In genomic region chr2:175373001-175373727, GRCh38 we compare ENCODE assay signal across 13 cellular contexts.
DNase-seq lines count a peak whose midpoint lies in the region; ATAC-seq and TF ChIP-seq lines count a peak whose summit lies in the region.
"Had no signal": no experiment of that assay in that cellular context is flagged by ENCODE, and none has a peak within 500 bp of the region (broad histone marks: within the 10 kb centered on the region; RNA-seq: fewer than 3 reads in every experiment).

No MANE protein-coding gene starts in this region.

- intact Hi-C loops in heart left ventricle (cut with DNase I) = loop anchor here in 1 of 10 donors (10.0 kb wide), 1 partner anchor 312 kb away; no protein-coding TSS in a partner anchor

- 56 to 64% (median 60%) methylated on average over 8 of the region's 8 CpGs for WGBS in heart left ventricle, 4 donors

- H3K27ac ChIP-seq in heart left ventricle = peak overlapping the region in 1 of 12 donors; percentile 58
- H3K27ac ChIP-seq: A549 had no signal

- peaks cover 0 to 25% (median 0%) of the 10 kb centered on the region in 12 donors for H3K4me1 ChIP-seq in heart left ventricle
- H3K4me1 ChIP-seq: A549 had no signal

- peak; percentile 25 for DNase-seq in NOMO-1 treated with DMSO at 0.1 percent for 48 hours (lab: John Stamatoyannopoulos, UW; ENCODE audit: unreplicated experiment)
- no peak for DNase-seq in NOMO-1 treated with dmso at 0.1 percent for 144 hours (lab: John Stamatoyannopoulos, UW; ENCODE audit: unreplicated experiment)
- peak; percentile 32 for DNase-seq in SKM-1 treated with dmso at 0.1 percent for 144 hours (lab: John Stamatoyannopoulos, UW; ENCODE audit: unreplicated experiment)
- DNase-seq in fibroblast of villous mesenchyme (ENCODE audit: low read depth) = peak; percentile 6
- no peak for DNase-seq in heart left ventricle
- DNase-seq in GM20000 (ENCODE audit: low spot score) = no peak
- DNase-seq in DMS53 treated with DMSO at 0.1 percent for 48 hours (lab: John Stamatoyannopoulos, UW; ENCODE audit: unreplicated experiment) = no peak
- DNase-seq: effector CD4-positive, alpha-beta T cell; mesendoderm; NCI-H187 had no signal

- no peaks in the 10 kb centered on the region for H3K36me3 ChIP-seq in heart left ventricle

- H3K4me3 ChIP-seq in fibroblast of villous mesenchyme (ENCODE audit: low read depth, low read length) = no peak overlapping the region
- no peak overlapping the region for H3K4me3 ChIP-seq in heart left ventricle
- H3K4me3 ChIP-seq: A549 had no signal

- TF ChIP-seq CTCF in fibroblast of villous mesenchyme (IDR thresholded peaks at IDR 0.05; ENCODE audit: insufficient read depth, low read depth, low read length) (no peak), heart left ventricle (IDR thresholded peaks at IDR 0.05) (no peak), GM20000 (IDR thresholded peaks at IDR 0.05; ENCODE audit: extremely low read depth, missing control alignments) (no peak)

- no peaks in the 10 kb centered on the region for H3K9me3 ChIP-seq in heart left ventricle
- H3K9me3 ChIP-seq: A549 had no signal

- no peak for TF ChIP-seq POLR2A in heart left ventricle (IDR thresholded peaks at IDR 0.05)

- peaks cover 0 to 31% (median 8%) of the 10 kb centered on the region in 9 donors for H3K27me3 ChIP-seq in heart left ventricle

- ATAC-seq in heart left ventricle = no peak
- ATAC-seq in HG03432 (IDR thresholded peaks at IDR 0.05; ENCODE audit: unreplicated experiment) = no peak
- ATAC-seq: A549; activated naive CD4-positive, alpha-beta T cell treated with anti-CD3 and anti-CD28 coated beads, Interleukin-2, amount 50 U/mL, for 72 hours had no signal

Comparison
In these comparisons a context has a peak if more than half of its experiments do, and no peak if none do; other contexts are left out.
1. DNase-seq: peak in NOMO-1 treated with DMSO at 0.1 percent for 48 hours (single experiment), SKM-1 treated with dmso at 0.1 percent for 144 hours (single experiment) and fibroblast of villous mesenchyme (single experiment); none in NOMO-1 treated with dmso at 0.1 percent for 144 hours (single experiment), heart left ventricle (0 of 5), GM20000 (single experiment) and DMS53 treated with DMSO at 0.1 percent for 48 hours (single experiment).